Comparison of ENCODE assay signal across 8 cellular contexts in the genomic region with DNA sequence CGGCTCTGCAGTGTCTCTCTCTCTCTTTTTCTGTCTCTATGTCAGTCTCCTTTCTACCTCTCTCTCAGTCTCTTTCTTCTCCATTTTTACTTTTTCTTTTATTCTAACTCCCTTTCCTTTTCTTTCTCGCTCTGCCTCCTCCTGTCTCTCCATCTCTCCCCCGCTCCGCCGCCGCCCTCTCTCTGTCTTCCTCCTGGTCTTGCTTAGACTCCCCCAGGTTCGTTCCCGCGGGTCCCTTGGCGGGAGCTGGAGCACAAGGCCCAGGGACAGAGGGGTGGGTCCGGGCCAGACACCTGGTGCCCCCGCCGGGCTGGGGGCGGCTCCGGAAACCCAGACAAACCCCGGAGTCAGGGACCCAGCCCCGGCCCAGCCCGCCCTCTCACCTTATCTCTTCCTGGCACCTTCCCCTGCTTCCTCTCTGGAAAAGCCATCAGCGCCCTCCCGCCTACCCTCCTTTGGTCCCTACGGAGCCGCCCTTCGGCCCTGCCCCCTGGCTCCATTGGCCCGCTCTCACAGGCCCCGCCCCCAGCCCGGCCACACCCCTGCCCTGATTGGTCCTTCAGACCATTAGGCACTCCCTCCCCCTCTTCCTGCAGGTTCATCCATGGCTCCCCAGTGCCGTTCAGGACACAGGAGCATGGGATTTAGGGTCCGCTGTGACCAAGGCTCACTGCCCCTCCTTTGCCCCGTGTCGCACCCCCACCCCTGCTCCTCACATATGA. TPM values are rescaled to one million over a fixed set of nuclear protein-coding genes. Genes with fewer than 3 reads are reported as not detected.
A peak's percentile ranks its signal among the peaks of the same experiment; 100 is the strongest.
DNase-seq lines count a peak whose midpoint lies in the region; ATAC-seq, FAIRE-seq and TF ChIP-seq lines count a peak whose summit lies in the region.

No MANE protein-coding gene starts in this region.

- H3K4me3 ChIP-seq in H7 (ENCODE audit: insufficient read depth, low read depth, low read length): peak overlapping the region; percentile 45
- H3K4me3 ChIP-seq in K562: peak overlapping the region; percentile 38

- peak; percentile 43; the same call in 1 of the 2 replicates for TF ChIP-seq POLR2A in K562 (conservative IDR thresholded peaks at IDR 0.05)

- peaks cover 13 to 36% of the 10 kb centered on the region in 2 experiments; a peak in 4 of 5 replicates for H3K4me1 ChIP-seq in K562 (replicated peaks in 1 of 2; ENCODE audit: control insufficient read depth in 2 of 2, insufficient read depth in 2 of 2, low read length in 2 of 2)

- ATAC-seq in K562: peak; percentile 98
- ATAC-seq in GM19035 (IDR thresholded peaks at IDR 0.05; ENCODE audit: unreplicated experiment): no peak
- ATAC-seq in HG03045 (IDR thresholded peaks at IDR 0.05; ENCODE audit: unreplicated experiment): no peak
- ATAC-seq in GM18498 (IDR thresholded peaks at IDR 0.05; ENCODE audit: unreplicated experiment): no peak

- H3K9me3 ChIP-seq in K562 (replicated peaks; ENCODE audit: control insufficient read depth, insufficient read depth, low read depth, low read length): no peaks in the 10 kb centered on the region

- no peak for TF ChIP-seq RAD21 in K562 (CRISPR knock-in tag; conservative IDR thresholded peaks at IDR 0.05 in 1 of 2, IDR thresholded peaks at IDR 0.05 in 1 of 2)

- WGBS in K562 (ENCODE audit: insufficient coverage, low coverage, missing lambda C conversion rate): 2% methylated on average over 20 of the region's 30 CpGs

- peak overlapping the region; percentile 81 for H3K27ac ChIP-seq in K562 (ENCODE audit: extremely low read depth, low read depth, low read length)

- TSS peak; percentile 77 for BruUV-seq in K562 (replicated peaks; lab: Mats Ljungman, UMichigan)

- no peaks in the 10 kb centered on the region for H4K20me1 ChIP-seq in K562 (replicated peaks; ENCODE audit: control insufficient read depth, insufficient read depth, low read length)

- H3K27me3 ChIP-seq in H7 (ENCODE audit: control insufficient read depth, insufficient read depth, low read length) (no peaks in the 10 kb centered on the region), K562 (ENCODE audit: control insufficient read depth in 2 of 2, insufficient read depth in 2 of 2, low read length in 2 of 2) (no peaks in the 10 kb centered on the region; a peak in 1 of 5 replicates)

- FAIRE-seq in K562 (lab: Jason Lieb, UNC): peak; percentile 94

- CTCF ChIA-PET in K562 (lab: Yijun Ruan, JAX; ENCODE audit: low intra/inter-chr PET ratio): no interaction called here

- peak overlapping the region; percentile 66 for H3K4me2 ChIP-seq in K562 (ENCODE audit: insufficient read depth, low read length)

- DNase-seq in H7: peak; percentile 97
- peak; percentile 30 for DNase-seq in RPMI8226
- DNase-seq in K562 (ENCODE audit: extremely low read depth in 1 of 4, low spot score in 3 of 4): peak; percentile 97 to 98 (median 98)
- DNase-seq in inferior parietal cortex (ENCODE audit: extremely low spot score): peak; percentile 25
- DNase-seq in stimulated activated CD4-positive, alpha-beta T cell treated with anti-CD3 and anti-CD28 coated beads, Interleukin-1b, Interleukin-23, amount 100 ng/mL, for 48 hours: peak; percentile 78

- H3K36me3 ChIP-seq in H7 (replicated peaks; ENCODE audit: control insufficient read depth, insufficient read depth, low read length): no peaks in the 10 kb centered on the region; the same call in 1 of the 2 replicates
- H3K36me3 ChIP-seq in K562 (ENCODE audit: control insufficient read depth, insufficient read depth, low read length): peaks cover 33% of the 10 kb centered on the region; the same call in 2 of the 3 replicates

- TF ChIP-seq EP300 in K562 (IDR thresholded peaks at IDR 0.05; ENCODE audit: low read length): peak; percentile 78

- H2AFZ ChIP-seq in K562 (ENCODE audit: low read depth, low read length): peak overlapping the region; percentile 70

- intact Hi-C loops in K562 (cut with micrococcal nuclease): no loop called here

- no peaks in the 10 kb centered on the region for H3K9me1 ChIP-seq in K562 (ENCODE audit: control insufficient read depth, insufficient read depth, low read length)

- in situ Hi-C loops in K562 (cut with MboI): no loop called here

- peaks cover 6% of the 10 kb centered on the region; the same call in 2 of the 3 replicates for H3K79me2 ChIP-seq in K562 (ENCODE audit: control insufficient read depth, insufficient read depth, low read length)

- POLR2A ChIA-PET in K562 (lab: Yijun Ruan, JAX): interaction anchor here (0.8 to 1.4 kb wide), 3 partner anchors 9 to 16 kb away, joined by 3 to 7 read pairs (median 6); partner anchors contain the start of gene NOP53

- no peak for TF ChIP-seq CTCF in K562 (IDR thresholded peaks at IDR 0.05 in 2 of 3, conservative IDR thresholded peaks at IDR 0.05 in 1 of 3; ENCODE audit: insufficient read depth in 2 of 3, low read depth in 1 of 3, low read length in 3 of 3)

- peak overlapping the region; percentile 64 to 85 for H3K9ac ChIP-seq in K562 (ENCODE audit: insufficient read depth in 1 of 2, low read depth in 2 of 2, low read length in 2 of 2)

TF ChIP-seq in K562, 482 proteins besides CTCF, POLR2A, EP300 and RAD21 (continues in another document):
- TF ChIP-seq XRCC4 (IDR thresholded peaks at IDR 0.05; ENCODE audit: extremely low read depth, insufficient read depth, insufficient read length) (no peak), NEUROD1 (IDR thresholded peaks at IDR 0.05; ENCODE audit: borderline replicate concordance, low read depth, low read length, partially characterized antibody) (peak; percentile 69), FIP1L1 (IDR thresholded peaks at IDR 0.05; ENCODE audit: low read depth, low read length, poor library complexity, severe bottlenecking) (peak; percentile 29), DMBX1 (CRISPR knock-in tag; IDR thresholded peaks at IDR 0.05; ENCODE audit: borderline replicate concordance) (peak; percentile 28; the same call in 1 of the 2 replicates)

RNA-seq across cellular contexts. Expression of gene NOP53, which starts 15.4 kb away (rescaled TPM):
- 155 and 167 TPM in 2 replicates for total RNA-seq in H7 (2014; rRNA removed; shearing (Covaris generic))
- total RNA-seq in K562 (2011; cell fraction: chromatin; rRNA removed; ENCODE audit: low replicate concordance): 71.9 and 141 TPM in 2 replicates
- 125 and 129 TPM in 2 replicates for total RNA-seq in K562 (2011; cell fraction: nucleolus; rRNA removed)
- 105 and 135 TPM in 2 replicates for total RNA-seq in K562 (2011; cell fraction: nucleoplasm; rRNA removed)
- total RNA-seq in K562 (2014; rRNA removed): 254 and 304 TPM in 2 replicates
- total RNA-seq in K562 (2014; rRNA removed; fragmentation: Illumina TruSeq; extraction: Trizol): 97.1 and 111 TPM in 2 replicates
- total RNA-seq in K562 (2015; rRNA removed; fragmentation: Illumina TruSeq; extraction: Trizol): 139 and 145 TPM in 2 replicates
- total RNA-seq in K562 (2021): 207 and 231 TPM in 2 replicates
- polyA plus RNA-seq in K562 (2011; rRNA removed): 146 and 189 TPM in 2 replicates
- 121 and 183 TPM in 2 replicates for polyA plus RNA-seq in K562 (2011; cell fraction: cytosol; rRNA removed)
- polyA plus RNA-seq in K562 (2011; cell fraction: nucleus; rRNA removed): 86.3 and 109 TPM in 2 replicates
- polyA plus RNA-seq in K562 (2012): 423 and 620 TPM in 2 replicates
- polyA plus RNA-seq in K562 (2014; fragmentation: Illumina TruSeq; extraction: Trizol): 113 and 268 TPM in 2 replicates
- 1 to 10 TPM; 6.5 to 7.0 TPM for polyA plus RNA-seq in K562 (2014; fragmentation: Nextera tagmentation; extraction: Ambion mirVana)
- polyA plus RNA-seq in K562 (2014; rRNA removed): 257 and 274 TPM in 2 replicates
- 48.0 and 49.6 TPM in 2 replicates for polyA minus RNA-seq in K562 (2011; rRNA and poly(A)+ RNA removed)
- polyA minus RNA-seq in K562 (2011; cell fraction: cytosol; rRNA and poly(A)+ RNA removed): 107 and 130 TPM in 2 replicates
- polyA minus RNA-seq in K562 (2011; cell fraction: nucleus; rRNA and poly(A)+ RNA removed): 35.7 and 49.4 TPM in 2 replicates

RNA-seq across cellular contexts. Expression of gene EHD2, which starts 16.7 kb away (rescaled TPM):
- total RNA-seq in H7 (2014; rRNA removed; shearing (Covaris generic)): 6.2 and 7.5 TPM in 2 replicates
- total RNA-seq in K562 (2011; cell fraction: chromatin; rRNA removed; ENCODE audit: low replicate concordance): 11.5 and 24.1 TPM in 2 replicates
- 15.1 and 17.2 TPM in 2 replicates for total RNA-seq in K562 (2011; cell fraction: nucleolus; rRNA removed)
- 13.1 and 17.8 TPM in 2 replicates for total RNA-seq in K562 (2011; cell fraction: nucleoplasm; rRNA removed)
- 4.3 and 5.9 TPM in 2 replicates for total RNA-seq in K562 (2014; rRNA removed)
- 1.6 and 1.8 TPM in 2 replicates for total RNA-seq in K562 (2014; rRNA removed; fragmentation: Illumina TruSeq; extraction: Trizol)
- 1.8 and 2.3 TPM in 2 replicates for total RNA-seq in K562 (2015; rRNA removed; fragmentation: Illumina TruSeq; extraction: Trizol)
- total RNA-seq in K562 (2021): 26.3 and 32.2 TPM in 2 replicates
- polyA plus RNA-seq in K562 (2011; rRNA removed): 3.0 and 9.6 TPM in 2 replicates
- 6.5 and 11.7 TPM in 2 replicates for polyA plus RNA-seq in K562 (2011; cell fraction: cytosol; rRNA removed)
- 5.3 and 11.9 TPM in 2 replicates for polyA plus RNA-seq in K562 (2011; cell fraction: nucleus; rRNA removed)
- polyA plus RNA-seq in K562 (2012): 20.4 and 23.6 TPM in 2 replicates
- 14.7 and 15.3 TPM in 2 replicates for polyA plus RNA-seq in K562 (2014; fragmentation: Illumina TruSeq; extraction: Trizol)
- 1 to 10 TPM; 1.7 to 2.1 TPM for polyA plus RNA-seq in K562 (2014; fragmentation: Nextera tagmentation; extraction: Ambion mirVana)
- 7.5 and 9.0 TPM in 2 replicates for polyA plus RNA-seq in K562 (2014; rRNA removed)
- 4.3 and 4.9 TPM in 2 replicates for polyA minus RNA-seq in K562 (2011; rRNA and poly(A)+ RNA removed)
- 31.8 and 37.0 TPM in 2 replicates for polyA minus RNA-seq in K562 (2011; cell fraction: cytosol; rRNA and poly(A)+ RNA removed)
- 7.6 and 8.9 TPM in 2 replicates for polyA minus RNA-seq in K562 (2011; cell fraction: nucleus; rRNA and poly(A)+ RNA removed)

RNA-seq across cellular contexts. Expression of gene SELENOW, which starts 48.5 kb away (rescaled TPM):
- 752 and 1,115 TPM in 2 replicates for total RNA-seq in H7 (2014; rRNA removed; shearing (Covaris generic))
- total RNA-seq in K562 (2011; cell fraction: chromatin; rRNA removed; ENCODE audit: low replicate concordance): 41.1 and 91.2 TPM in 2 replicates
- total RNA-seq in K562 (2011; cell fraction: nucleolus; rRNA removed): 75.2 and 79.4 TPM in 2 replicates
- 97.1 and 146 TPM in 2 replicates for total RNA-seq in K562 (2011; cell fraction: nucleoplasm; rRNA removed)
- total RNA-seq in K562 (2014; rRNA removed) (191 and 212 TPM in 2 replicates), K562 (2014; rRNA removed; fragmentation: Illumina TruSeq; extraction: Trizol) (78.3 and 95.2 TPM in 2 replicates), K562 (2015; rRNA removed; fragmentation: Illumina TruSeq; extraction: Trizol) (168 and 181 TPM in 2 replicates), K562 (2021) (91.9 and 103 TPM in 2 replicates)
- polyA plus RNA-seq in K562 (2011; rRNA removed) (118 and 125 TPM in 2 replicates), K562 (2014; fragmentation: Illumina TruSeq; extraction: Trizol) (117 and 153 TPM in 2 replicates), K562 (2014; fragmentation: Nextera tagmentation; extraction: Ambion mirVana) (100 to 1,000 TPM; 268 to 279 TPM), K562 (2014; rRNA removed) (156 and 183 TPM in 2 replicates)
- 146 and 188 TPM in 2 replicates for polyA plus RNA-seq in K562 (2011; cell fraction: cytosol; rRNA removed)
- 94.7 and 118 TPM in 2 replicates for polyA plus RNA-seq in K562 (2011; cell fraction: nucleus; rRNA removed)
- polyA plus RNA-seq in K562 (2012): 63.8 and 102 TPM in 2 replicates
- 20.4 and 23.9 TPM in 2 replicates for polyA minus RNA-seq in K562 (2011; rRNA and poly(A)+ RNA removed)
- polyA minus RNA-seq in K562 (2011; cell fraction: cytosol; rRNA and poly(A)+ RNA removed): 24.2 and 24.3 TPM in 2 replicates
- 17.6 and 19.3 TPM in 2 replicates for polyA minus RNA-seq in K562 (2011; cell fraction: nucleus; rRNA and poly(A)+ RNA removed)

Comparison
In these comparisons a context has a peak if more than half of its experiments do, and no peak if none do; other contexts are left out.
1. DNase-seq: peak in every context shown above with its lines; median percentile 98 in K562; 97 in H7; 78 in stimulated activated CD4-positive, alpha-beta T cell treated with anti-CD3 and anti-CD28 coated beads, Interleukin-1b, Interleukin-23, amount 100 ng/mL, for 48 hours; 30 in RPMI8226; 25 in inferior parietal cortex.